Comparison of ENCODE assay signal across 19 cellular contexts in the genomic region with DNA sequence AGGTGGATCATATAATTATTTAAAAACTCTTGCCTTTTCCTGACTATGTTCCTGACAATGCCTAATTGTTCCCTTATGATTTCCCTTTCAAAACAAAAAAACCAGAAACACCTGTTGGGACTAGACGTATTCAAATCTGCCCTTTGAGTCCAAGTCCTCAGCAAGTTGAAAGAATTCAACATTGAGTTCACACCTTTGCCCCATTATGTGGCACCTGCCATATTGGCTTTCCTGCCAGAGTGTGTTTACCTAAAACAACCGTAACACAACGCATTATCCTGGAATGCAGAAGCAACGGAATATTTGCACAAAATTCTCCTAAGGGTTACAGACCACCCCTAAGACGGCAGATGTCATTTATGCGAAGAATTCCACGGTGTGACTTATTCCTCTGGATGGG.
A peak's percentile ranks its signal among the peaks of the same experiment; 100 is the strongest.
DNase-seq lines count a peak whose midpoint lies in the region; ATAC-seq and TF ChIP-seq lines count a peak whose summit lies in the region.
"Had no signal": no experiment of that assay in that cellular context is flagged by ENCODE, and none has a peak within 500 bp of the region (broad histone marks: within the 10 kb centered on the region; RNA-seq: fewer than 3 reads in every experiment).

No MANE protein-coding gene starts in this region.

- peaks cover 37% of the 10 kb centered on the region for H3K4me1 ChIP-seq in SJCRH30
- peaks cover 8% of the 10 kb centered on the region for H3K4me1 ChIP-seq in mucosa of descending colon (ENCODE audit: low read depth)

- DNase-seq in NCI-H2107 treated with DMSO at 0.1 percent for 48 hours (lab: John Stamatoyannopoulos, UW; ENCODE audit: unreplicated experiment), result peak; percentile 57
- DNase-seq in NCI-H2107 (lab: John Stamatoyannopoulos, UW), result no peak
- DNase-seq in NCI-H1048 (lab: John Stamatoyannopoulos, UW), result peak; percentile 37
- peak; percentile 44 to 65 for DNase-seq in SJCRH30
- DNase-seq in mucosa of descending colon, result no peak
- no peak for DNase-seq in HEK293T (ENCODE audit: extremely low spot score)
- DNase-seq in pons (ENCODE audit: low spot score), result no peak
- DNase-seq: HCEC 1CT, NCI-H1092, NCI-H1436 treated with DMSO at 0.1 percent for 48 hours, NCI-H1930, NCI-H2227 treated with DMSO at 0.1 percent for 48 hours, NCI-H510A, SHP77 treated with DMSO at 0.1 percent for 48 hours had no signal

- intact Hi-C loops in mucosa of descending colon (cut with DNase I, micrococcal nuclease), result no loop called here

- POLR2A ChIA-PET in HEK293T (lab: Yijun Ruan, JAX), result no interaction called here

- no peaks in the 10 kb centered on the region for H3K27me3 ChIP-seq in SJCRH30

- H3K36me3 ChIP-seq in SJCRH30 (no peaks in the 10 kb centered on the region), mucosa of descending colon (ENCODE audit: low read depth) (no peaks in the 10 kb centered on the region)

- H3K9me3 ChIP-seq in SJCRH30 (replicated peaks) (no peaks in the 10 kb centered on the region), mucosa of descending colon (no peaks in the 10 kb centered on the region)

- ATAC-seq in mucosa of descending colon, result peak; percentile 59
- ATAC-seq in HG03045 (IDR thresholded peaks at IDR 0.05; ENCODE audit: unreplicated experiment), result no peak
- ATAC-seq: Panc1 had no signal

- peak overlapping the region; percentile 56 for H3K27ac ChIP-seq in SJCRH30
- H3K27ac ChIP-seq: HL-60, RWPE1, SK-N-MC had no signal

- no peak for TF ChIP-seq CTCF in mucosa of descending colon (IDR thresholded peaks at IDR 0.05)

- H3K4me3 ChIP-seq in SJCRH30, result no peak overlapping the region
- no peak overlapping the region for H3K4me3 ChIP-seq in mucosa of descending colon
- H3K4me3 ChIP-seq: SK-N-MC had no signal

- CTCF ChIA-PET in HEK293T (lab: Yijun Ruan, JAX), result no interaction called here

TF ChIP-seq in HEK293T, 16 proteins besides CTCF, POLR2A, EP300 and RAD21:
- TF ChIP-seq FOXM1 (IDR thresholded peaks at IDR 0.05; ENCODE audit: borderline replicate concordance), result no peak
TF ChIP-seq in HEK293T: peak in this region for 0.

Comparison
In these comparisons a context has a peak if more than half of its experiments do, and no peak if none do; other contexts are left out.
1. DNase-seq: peak in NCI-H2107 treated with DMSO at 0.1 percent for 48 hours (single experiment), NCI-H1048 (single experiment) and SJCRH30 (2 of 2); none in NCI-H2107 (single experiment), mucosa of descending colon (0 of 3), HEK293T (single experiment) and pons (single experiment).